Comparison of ENCODE assay signal across 12 cellular contexts in the genomic region with DNA sequence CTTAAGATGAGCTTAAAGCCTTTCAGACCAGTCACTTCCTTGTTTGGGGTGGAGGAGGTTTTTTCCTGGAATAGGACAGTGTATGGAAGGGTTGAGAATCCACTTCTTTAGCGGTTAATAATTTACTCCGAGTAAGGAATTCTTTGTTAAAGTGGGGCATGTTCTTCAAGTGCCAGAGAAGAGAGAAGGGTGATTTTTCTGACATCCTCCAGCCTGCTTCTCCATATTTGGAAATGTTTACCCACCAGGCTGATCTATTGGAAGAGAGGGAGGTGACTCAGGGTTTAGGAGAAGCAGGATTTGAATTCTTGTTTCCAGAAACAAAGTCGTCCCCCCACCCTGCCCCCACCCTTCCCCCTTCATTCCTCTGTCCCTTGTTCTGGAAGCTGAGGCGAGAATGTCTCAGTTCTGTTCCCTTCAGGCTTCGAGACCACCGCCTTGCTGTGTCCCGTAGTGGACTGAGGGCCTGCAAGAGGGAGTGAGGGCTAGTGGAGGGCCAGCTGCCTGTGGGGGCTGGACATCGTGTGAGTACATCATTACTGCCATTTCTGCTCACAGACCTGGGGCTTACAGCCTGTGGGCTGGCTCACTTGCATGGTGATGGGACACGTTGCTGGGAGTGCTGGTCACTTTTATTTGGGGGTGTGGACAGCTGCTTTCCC. TPM values are rescaled to one million over a fixed set of nuclear protein-coding genes. Genes with fewer than 3 reads are reported as not detected.
A peak's percentile ranks its signal among the peaks of the same experiment; 100 is the strongest.
DNase-seq lines count a peak whose midpoint lies in the region; ATAC-seq and TF ChIP-seq lines count a peak whose summit lies in the region.
"Had no signal": no experiment of that assay in that cellular context is flagged by ENCODE, and none has a peak within 500 bp of the region (broad histone marks: within the 10 kb centered on the region; RNA-seq: fewer than 3 reads in every experiment).

No MANE protein-coding gene starts in this region.

- DNase-seq in Daoy (ENCODE audit: low read depth) (peak; percentile 16), WTC11 (ENCODE audit: low spot score) (no peak), iPS-NIHi7 (ENCODE audit: extremely low spot score) (peak; percentile 68), skeletal muscle cell (ENCODE audit: low read depth) (peak; percentile 62), foreskin melanocyte (no peak), KBM-7 (no peak), NCI-H1417 treated with DMSO at 0.1 percent for 48 hours (lab: John Stamatoyannopoulos, UW) (no peak)
- DNase-seq in activated CD4-positive, alpha-beta T cell treated with anti-CD3 and anti-CD28 coated beads for 36 hours: no peak
- DNase-seq: activated CD8-positive, alpha-beta T cell treated with anti-CD3 and anti-CD28 coated beads, Interleukin-2, amount 10 ng/mL, durations not matched to agents 7 days and 5 days; KG1; stimulated activated naive CD4-positive, alpha-beta T cell treated with Interleukin-2 at 50 U/mL for 16 hours had no signal

- no peaks in the 10 kb centered on the region for H3K36me3 Mint-ChIP-seq in WTC11
- peaks cover 30% of the 10 kb centered on the region for H3K36me3 Mint-ChIP-seq in activated CD4-positive, alpha-beta T cell treated with anti-CD3 and anti-CD28 coated beads for 36 hours (ENCODE audit: low read depth)

- peak overlapping the region; percentile 89 for H3K27ac Mint-ChIP-seq in WTC11
- H3K27ac Mint-ChIP-seq in activated CD4-positive, alpha-beta T cell treated with anti-CD3 and anti-CD28 coated beads for 36 hours: no peak overlapping the region
- H3K27ac Mint-ChIP-seq: activated CD8-positive, alpha-beta T cell treated with anti-CD3 and anti-CD28 coated beads, Interleukin-2, amount 10 ng/mL, durations not matched to agents 7 days and 5 days had no signal

- peak overlapping the region; percentile 19 for H3K4me3 ChIP-seq in skeletal muscle cell (ENCODE audit: low read depth, low read length)

- in situ Hi-C loops in KBM-7 (cut with MboI; ENCODE audit: low pct_unique_long_range_greater_than_20kb, low sequenced_read_pairs): no loop called here

- peak; percentile 25 for ATAC-seq in WTC11
- no peak for ATAC-seq in activated CD4-positive, alpha-beta T cell treated with anti-CD3 and anti-CD28 coated beads for 36 hours
- ATAC-seq: activated CD8-positive, alpha-beta T cell treated with anti-CD3 and anti-CD28 coated beads, Interleukin-2, amount 10 ng/mL, durations not matched to agents 7 days and 5 days had no signal

- H3K27me3 Mint-ChIP-seq in WTC11 (ENCODE audit: low read depth): no peaks in the 10 kb centered on the region
- no peaks in the 10 kb centered on the region for H3K27me3 Mint-ChIP-seq in activated CD4-positive, alpha-beta T cell treated with anti-CD3 and anti-CD28 coated beads for 36 hours

- no peak overlapping the region for H3K4me3 Mint-ChIP-seq in WTC11
- H3K4me3 Mint-ChIP-seq in activated CD4-positive, alpha-beta T cell treated with anti-CD3 and anti-CD28 coated beads for 36 hours: no peak overlapping the region
- H3K4me3 Mint-ChIP-seq: activated CD8-positive, alpha-beta T cell treated with anti-CD3 and anti-CD28 coated beads, Interleukin-2, amount 10 ng/mL, durations not matched to agents 7 days and 5 days; neural crest cell had no signal

- no peaks in the 10 kb centered on the region for H3K9me3 Mint-ChIP-seq in WTC11
- no peaks in the 10 kb centered on the region for H3K9me3 Mint-ChIP-seq in activated CD4-positive, alpha-beta T cell treated with anti-CD3 and anti-CD28 coated beads for 36 hours (ENCODE audit: low read depth)
- H3K9me3 Mint-ChIP-seq: neural crest cell had no signal

- peaks cover 39% of the 10 kb centered on the region for H3K4me1 Mint-ChIP-seq in WTC11
- peaks cover 30% of the 10 kb centered on the region for H3K4me1 Mint-ChIP-seq in activated CD4-positive, alpha-beta T cell treated with anti-CD3 and anti-CD28 coated beads for 36 hours

- POLR2A ChIA-PET in WTC11 (lab: Charles Lee): no interaction called here
- POLR2A ChIA-PET in activated CD4-positive, alpha-beta T cell treated with anti-CD3 and anti-CD28 coated beads for 36 hours (lab: Charles Lee): no interaction called here

- intact Hi-C loops in activated CD4-positive, alpha-beta T cell treated with anti-CD3 and anti-CD28 coated beads for 36 hours (cut with DNase I, micrococcal nuclease): no loop called here

- no peak for TF ChIP-seq CTCF in WTC11 (IDR thresholded peaks at IDR 0.05)

- CTCF ChIA-PET in WTC11 (lab: Charles Lee): interaction anchor here (0.6 to 0.9 kb wide), 3 partner anchors 10 to 1058 kb away, joined by 3 to 5 read pairs (median 4); no protein-coding TSS in a partner anchor
- CTCF ChIA-PET in activated CD4-positive, alpha-beta T cell treated with anti-CD3 and anti-CD28 coated beads for 36 hours (lab: Charles Lee): no interaction called here

TF ChIP-seq in WTC11, 78 proteins besides CTCF, POLR2A, EP300 and RAD21:
- no peak for TF ChIP-seq ZNF121 (CRISPR knock-in tag; IDR thresholded peaks at IDR 0.05)
- TF ChIP-seq GABPB1 (CRISPR knock-in tag; IDR thresholded peaks at IDR 0.05): no peak
- TF ChIP-seq SMAD3 (CRISPR knock-in tag; IDR thresholded peaks at IDR 0.05; ENCODE audit: borderline replicate concordance): no peak
- no peak for TF ChIP-seq GTF2I (CRISPR knock-in tag; conservative IDR thresholded peaks at IDR 0.05)
- TF ChIP-seq ZNF219 (CRISPR knock-in tag; IDR thresholded peaks at IDR 0.05; ENCODE audit: borderline replicate concordance): no peak
- no peak for TF ChIP-seq NFE2L1 (CRISPR knock-in tag; IDR thresholded peaks at IDR 0.05)
- no peak for TF ChIP-seq NR3C1 (CRISPR knock-in tag; conservative IDR thresholded peaks at IDR 0.05; ENCODE audit: low read depth)

RNA-seq across cellular contexts. Expression of a gene that starts 58.5 kb away (rescaled TPM):
- total RNA-seq in Daoy (2014; rRNA removed; shearing (Covaris generic)): 18.1 and 45.7 TPM in 2 replicates
- 49.2 to 55.6 TPM (median 49.6 TPM) in 3 replicates for total RNA-seq in WTC11 (2021)
- 10 to 100 TPM; 34.7 to 40.6 TPM for total RNA-seq in activated CD4-positive, alpha-beta T cell treated with anti-CD3 and anti-CD28 coated beads for 36 hours

Comparison
In these comparisons a context has a peak if more than half of its experiments do, and no peak if none do; other contexts are left out.
1. DNase-seq: peak in Daoy (single experiment), iPS-NIHi7 (single experiment) and skeletal muscle cell (single experiment); none in WTC11 (single experiment), foreskin melanocyte (single experiment), KBM-7 (single experiment), activated CD4-positive, alpha-beta T cell treated with anti-CD3 and anti-CD28 coated beads for 36 hours (single experiment) and NCI-H1417 treated with DMSO at 0.1 percent for 48 hours (single experiment).